12 cellular contexts compared by ENCODE assay signal in the genomic region with DNA sequence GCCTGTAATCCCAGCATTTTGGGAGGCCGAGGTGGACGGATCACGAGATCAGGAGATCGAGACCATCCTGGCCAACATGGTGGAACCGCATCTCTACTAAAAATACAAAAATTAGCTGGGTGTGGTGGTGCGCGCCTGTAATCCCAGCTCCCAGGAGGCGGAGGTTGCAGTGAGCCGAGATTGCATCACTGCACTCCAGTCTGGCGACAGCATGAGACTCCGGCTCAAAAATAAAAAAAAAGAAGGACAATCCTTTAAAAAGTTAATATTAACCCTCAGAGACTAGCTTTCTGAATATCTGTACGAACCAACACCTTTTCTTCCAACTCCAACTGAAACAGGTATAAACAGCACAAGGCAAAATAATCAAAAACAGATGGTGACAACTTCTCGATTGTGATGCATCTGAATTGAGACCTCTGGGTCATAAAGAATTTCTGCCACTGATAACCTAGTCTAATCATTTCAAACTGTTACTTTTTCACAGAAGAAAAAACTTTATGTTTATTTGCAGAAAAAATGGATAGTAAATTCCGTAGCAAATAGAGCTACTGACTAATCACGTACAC. TPM values are rescaled to one million over a fixed set of nuclear protein-coding genes. Genes with fewer than 3 reads are reported as not detected.
A peak's percentile ranks its signal among the peaks of the same experiment; 100 is the strongest.
DNase-seq lines count a peak whose midpoint lies in the region; ATAC-seq and TF ChIP-seq lines count a peak whose summit lies in the region.
"Had no signal": no experiment of that assay in that cellular context is flagged by ENCODE, and none has a peak within 500 bp of the region (broad histone marks: within the 10 kb centered on the region; RNA-seq: fewer than 3 reads in every experiment).

No MANE protein-coding gene starts in this region.

- WGBS in heart right ventricle, 2 donors = 86 to 93% methylated on average over 13 to 15 of the region's 15 CpGs

- intact Hi-C loops in Right ventricle myocardium inferior (cut with DNase I) (no loop called here), heart right ventricle (cut with DNase I) (loop anchor here in 2 of 10 donors (5.0 kb wide), 2 partner anchors 78 to 83 kb away; no protein-coding TSS in a partner anchor), vagina (cut with DNase I) (no loop called here)

- H3K9me3 ChIP-seq in heart right ventricle (no peaks in the 10 kb centered on the region), fibroblast of lung (ENCODE audit: control insufficient read depth, insufficient read depth, low read depth, low read length) (no peaks in the 10 kb centered on the region), vagina (no peaks in the 10 kb centered on the region), WERI-Rb-1 (ENCODE audit: severe bottlenecking) (no peaks in the 10 kb centered on the region)
- H3K9me3 ChIP-seq: body of pancreas had no signal

- H3K4me1 ChIP-seq in heart right ventricle (peaks cover 0 to 12% (median 8%) of the 10 kb centered on the region in 9 donors), fibroblast of lung (ENCODE audit: control insufficient read depth, extremely low read depth, insufficient read depth, low read length) (peaks cover 7% of the 10 kb centered on the region), vagina (peaks cover 12% of the 10 kb centered on the region)

- H3K27me3 ChIP-seq in heart right ventricle = no peaks in the 10 kb centered on the region
- H3K27me3 ChIP-seq in fibroblast of lung (ENCODE audit: control insufficient read depth, insufficient read depth, low read length) = no peaks in the 10 kb centered on the region
- H3K27me3 ChIP-seq in vagina = no peaks in the 10 kb centered on the region
- H3K27me3 ChIP-seq in WERI-Rb-1 (ENCODE audit: insufficient read depth, low read depth, severe bottlenecking) = no peaks in the 10 kb centered on the region
- H3K27me3 ChIP-seq: body of pancreas had no signal

- H3K36me3 ChIP-seq in heart right ventricle (peaks cover 0 to 4% (median 0%) of the 10 kb centered on the region in 9 donors), fibroblast of lung (ENCODE audit: control insufficient read depth, insufficient read depth, low read length) (no peaks in the 10 kb centered on the region), vagina (no peaks in the 10 kb centered on the region), WERI-Rb-1 (no peaks in the 10 kb centered on the region)

- peak; percentile 43 for ATAC-seq in Right ventricle myocardium inferior
- ATAC-seq in heart right ventricle = no peak
- ATAC-seq in naive thymus-derived CD8-positive, alpha-beta T cell = no peak
- ATAC-seq: body of pancreas had no signal

- H3K27me3 Mint-ChIP-seq in naive thymus-derived CD8-positive, alpha-beta T cell = no peaks in the 10 kb centered on the region

- H3K27ac Mint-ChIP-seq in naive thymus-derived CD8-positive, alpha-beta T cell = peak overlapping the region; percentile 34 to 95 (median 76)

- H3K79me2 ChIP-seq in fibroblast of lung (ENCODE audit: control insufficient read depth, insufficient read depth, low read length) = peaks cover 70% of the 10 kb centered on the region

- no peak overlapping the region for H3K4me2 ChIP-seq in fibroblast of lung (ENCODE audit: extremely low read depth, insufficient read depth, low read length)

- H3K36me3 Mint-ChIP-seq in naive thymus-derived CD8-positive, alpha-beta T cell = peaks cover 0 to 6% (median 2%) of the 10 kb centered on the region in 3 donors

- no peak overlapping the region for H3K9ac ChIP-seq in fibroblast of lung (ENCODE audit: insufficient read depth, low read length)

- DNase-seq in Right ventricle myocardium inferior (ENCODE audit: missing footprints) (no peak), heart right ventricle (no peak), fibroblast of lung (ENCODE audit: low read depth in 2 of 2) (peak in 1 of 2 donors; percentile 26), vagina (ENCODE audit: extremely low spot score in 2 of 2) (no peak), HCEC 1CT (no peak), WERI-Rb-1 (no peak), UCSD-AML1 (lab: John Stamatoyannopoulos, UW; ENCODE audit: unreplicated experiment) (no peak)
- DNase-seq in naive thymus-derived CD8-positive, alpha-beta T cell = no peak
- DNase-seq: DMS79, endodermal cell, NCI-H1436 had no signal

- H2AFZ ChIP-seq in fibroblast of lung (ENCODE audit: low read length) = no peak overlapping the region

- no peaks in the 10 kb centered on the region for H4K20me1 ChIP-seq in fibroblast of lung (ENCODE audit: control insufficient read depth, extremely low read depth, insufficient read depth, low read length)

- TF ChIP-seq CTCF in heart right ventricle (IDR thresholded peaks at IDR 0.05) (no peak), fibroblast of lung (conservative IDR thresholded peaks at IDR 0.05 in 1 of 2, IDR thresholded peaks at IDR 0.05 in 1 of 2; ENCODE audit: low read depth in 1 of 2, low read length in 2 of 2) (no peak), vagina (IDR thresholded peaks at IDR 0.05) (no peak), WERI-Rb-1 (IDR thresholded peaks at IDR 0.05; ENCODE audit: low read depth, low read length) (no peak)

- H3K4me1 Mint-ChIP-seq in naive thymus-derived CD8-positive, alpha-beta T cell = peaks cover 14 to 46% (median 35%) of the 10 kb centered on the region in 4 donors

- H3K4me3 ChIP-seq in heart right ventricle (no peak overlapping the region), fibroblast of lung (replicated peaks in 1 of 4; ENCODE audit: control extremely low read depth in 1 of 4, insufficient read depth in 1 of 4, low read depth in 3 of 4, low read length in 4 of 4) (no peak overlapping the region), vagina (no peak overlapping the region), WERI-Rb-1 (ENCODE audit: low read depth, low read length) (no peak overlapping the region)
- H3K4me3 ChIP-seq: body of pancreas had no signal

- H3K27ac ChIP-seq in heart right ventricle (peak overlapping the region in 1 of 10 donors; percentile 12), fibroblast of lung (ENCODE audit: insufficient read depth, low read length) (peak overlapping the region; percentile 4), vagina (peak overlapping the region; percentile 12), WERI-Rb-1 (no peak overlapping the region)

- POLR2A ChIA-PET in naive thymus-derived CD8-positive, alpha-beta T cell (lab: Charles Lee) = interaction anchor here (0.9 to 1.5 kb wide), 2 partner anchors 76 to 132 kb away, joined by 3 to 11 read pairs; a partner anchor contains a TSS

- peak overlapping the region in 1 of 10 donors; percentile 39 for H3K4me3 Mint-ChIP-seq in naive thymus-derived CD8-positive, alpha-beta T cell
- H3K4me3 Mint-ChIP-seq: endodermal cell had no signal

- TF ChIP-seq POLR2A in vagina (IDR thresholded peaks at IDR 0.05) = no peak

- no peaks in the 10 kb centered on the region for H3K9me3 Mint-ChIP-seq in naive thymus-derived CD8-positive, alpha-beta T cell
- H3K9me3 Mint-ChIP-seq: endodermal cell had no signal

RNA-seq across cellular contexts. Expression of a gene that starts 27.8 kb away (rescaled TPM):
- total RNA-seq in Right ventricle myocardium inferior = 110 TPM
- total RNA-seq in heart right ventricle = 100 to 1,000 TPM in 5 of 10 donors, 10 to 100 TPM in 5; 87.4 to 135 (median 100) TPM
- polyA plus RNA-seq in heart right ventricle = 10 to 100 TPM; 36.3 to 39.1 TPM
- total RNA-seq in fibroblast of lung = 106 and 147 TPM in 2 replicates
- 75.5 and 87.6 TPM in 2 replicates for polyA plus RNA-seq in fibroblast of lung
- polyA plus RNA-seq in fibroblast of lung (2012) = 48.4 and 48.5 TPM in 2 replicates
- 152 and 190 TPM in 2 replicates for polyA minus RNA-seq in fibroblast of lung (ENCODE audit: low replicate concordance)
- 10 to 100 TPM; 39.5 to 48.7 TPM for total RNA-seq in naive thymus-derived CD8-positive, alpha-beta T cell
- polyA plus RNA-seq in naive thymus-derived CD8-positive, alpha-beta T cell = 10 to 100 TPM in 1 of 3 donors, 1 to 10 TPM in 2; 6.3 to 20.4 (median 9.4) TPM
- 135 TPM for total RNA-seq in vagina
